Comparison of ENCODE assay signal across 22 cellular contexts in the genomic region with DNA sequence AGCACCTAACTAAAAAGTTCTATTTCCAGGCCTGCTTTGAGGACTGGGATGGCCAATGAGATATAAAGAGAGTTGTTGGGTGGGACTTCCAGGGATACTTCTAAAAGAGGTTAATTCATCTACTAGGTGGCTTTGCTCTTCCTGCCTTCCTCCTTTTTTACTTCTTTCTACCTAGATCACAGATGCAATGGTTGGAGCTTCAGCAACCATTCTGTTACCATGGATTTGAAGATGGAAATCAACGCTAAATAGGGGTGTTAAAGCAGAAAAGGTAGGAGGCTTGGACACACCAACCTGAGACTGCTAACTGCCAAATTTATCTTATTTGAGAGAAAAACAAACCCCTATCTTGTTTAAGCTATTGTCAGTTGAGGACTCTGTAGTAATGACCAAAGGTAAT.
"Had no signal": no experiment of that assay in that cellular context is flagged by ENCODE, and none has a peak within 500 bp of the region (broad histone marks: within the 10 kb centered on the region; RNA-seq: fewer than 3 reads in every experiment).

No MANE protein-coding gene starts in this region.

- H3K27me3 ChIP-seq: colonic mucosa, gastrocnemius medialis, ovary, thyroid gland had no signal

- H3K4me1 ChIP-seq: colonic mucosa had no signal

- H3K27ac Mint-ChIP-seq: immature natural killer cell; progenitor cell of endocrine pancreas; stimulated activated effector memory CD8-positive, alpha-beta T cell treated with anti-CD3 and anti-CD28 coated beads, Interleukin-12 subunit alpha, Interleukin-12 subunit beta, amount 100 ng/mL, for 72 hours; stimulated activated naive CD8-positive, alpha-beta T cell treated with anti-CD3 and anti-CD28 coated beads, Interleukin-15, Interleukin-2, amounts not matched to agents 100 ng/mL and 50 ng/mL, for 24 hours; type B pancreatic cell had no signal

- H3K27ac ChIP-seq: colonic mucosa, ovary had no signal

- H3K4me3 ChIP-seq: colonic mucosa, gastrocnemius medialis, ovary, smooth muscle cell, thyroid gland had no signal

- H3K27me3 Mint-ChIP-seq: naive thymus-derived CD8-positive, alpha-beta T cell; progenitor cell of endocrine pancreas; stimulated activated naive CD8-positive, alpha-beta T cell treated with anti-CD3 and anti-CD28 coated beads, Interleukin-15, Interleukin-2, amounts not matched to agents 100 ng/mL and 50 ng/mL, for 24 hours; type B pancreatic cell had no signal

- H3K9me3 Mint-ChIP-seq: immature natural killer cell; naive thymus-derived CD8-positive, alpha-beta T cell; stimulated activated effector memory CD8-positive, alpha-beta T cell treated with anti-CD3 and anti-CD28 coated beads, Interleukin-12 subunit alpha, Interleukin-12 subunit beta, amount 100 ng/mL, for 72 hours; stimulated activated naive CD8-positive, alpha-beta T cell treated with anti-CD3 and anti-CD28 coated beads, Interleukin-15, Interleukin-2, amounts not matched to agents 100 ng/mL and 50 ng/mL, for 24 hours; type B pancreatic cell had no signal

- H3K36me3 ChIP-seq: colonic mucosa, gastrocnemius medialis, ovary, thyroid gland had no signal

- H3K36me3 Mint-ChIP-seq: immature natural killer cell; stimulated activated effector memory CD8-positive, alpha-beta T cell treated with anti-CD3 and anti-CD28 coated beads, Interleukin-12 subunit alpha, Interleukin-12 subunit beta, amount 100 ng/mL, for 72 hours; type B pancreatic cell had no signal

- FAIRE-seq: endometrium, keratinocyte, urothelium cell line had no signal

- ATAC-seq: esophagus mucosa; naive thymus-derived CD8-positive, alpha-beta T cell; stimulated activated effector memory CD8-positive, alpha-beta T cell treated with anti-CD3 and anti-CD28 coated beads, Interleukin-12 subunit alpha, Interleukin-12 subunit beta, amount 100 ng/mL, for 72 hours had no signal

- H3K4me2 ChIP-seq: smooth muscle cell had no signal

- H3K9me3 ChIP-seq: colonic mucosa, gastrocnemius medialis, ovary, thyroid gland had no signal

- DNase-seq: colonic mucosa; dermis blood vessel endothelial cell; effector CD4-positive, alpha-beta T cell; gastrocnemius medialis; immature natural killer cell; left cardiac atrium; left ventricle myocardium superior; naive thymus-derived CD8-positive, alpha-beta T cell; ovary; right cardiac atrium; stimulated activated CD4-positive, alpha-beta T cell treated with anti-CD3 and anti-CD28 coated beads, Interleukin-4, amount 100 ng/mL, for 1 hour; stimulated activated CD8-positive, alpha-beta memory T cell treated with anti-CD3 and anti-CD28 coated beads, Interleukin-4, amount 100 ng/mL, for 48 hours; thyroid gland had no signal

- H3K4me3 Mint-ChIP-seq: immature natural killer cell; naive thymus-derived CD8-positive, alpha-beta T cell; stimulated activated effector memory CD8-positive, alpha-beta T cell treated with anti-CD3 and anti-CD28 coated beads, Interleukin-12 subunit alpha, Interleukin-12 subunit beta, amount 100 ng/mL, for 72 hours; stimulated activated naive CD8-positive, alpha-beta T cell treated with anti-CD3 and anti-CD28 coated beads, Interleukin-15, Interleukin-2, amounts not matched to agents 100 ng/mL and 50 ng/mL, for 24 hours; type B pancreatic cell had no signal
